In genomic region chr5:177131019-177131320, GRCh38 we compare ENCODE assay signal across 1 cellular context.
A peak's percentile ranks its signal among the peaks of the same experiment; 100 is the strongest.
TF ChIP-seq lines count a peak whose summit lies in the region.

No MANE protein-coding gene starts in this region.

TF ChIP-seq in K562, 482 proteins besides CTCF, POLR2A, EP300 and RAD21:
- TF ChIP-seq GATAD2A (IDR thresholded peaks at IDR 0.05), result no peak
- no peak for TF ChIP-seq RBM25 (IDR thresholded peaks at IDR 0.05; ENCODE audit: low read depth, low read length, severe bottlenecking)
- no peak for TF ChIP-seq PTBP1 (IDR thresholded peaks at IDR 0.05; ENCODE audit: low read depth, low read length)
- TF ChIP-seq ZNF174 (CRISPR knock-in tag; IDR thresholded peaks at IDR 0.05), result no peak
- TF ChIP-seq STAT6 (CRISPR knock-in tag; IDR thresholded peaks at IDR 0.05), result no peak
- TF ChIP-seq PKNOX1 (IDR thresholded peaks at IDR 0.05), result peak; percentile 73
- no peak for TF ChIP-seq ZNF197 (CRISPR knock-in tag; IDR thresholded peaks at IDR 0.05; ENCODE audit: low read depth)
- no peak for TF ChIP-seq ZNF507 (tag; conservative IDR thresholded peaks at IDR 0.05)
- no peak for TF ChIP-seq THRAP3 (IDR thresholded peaks at IDR 0.05; ENCODE audit: borderline replicate concordance)
